Comparison of ENCODE assay signal across 15 cellular contexts in the genomic region with DNA sequence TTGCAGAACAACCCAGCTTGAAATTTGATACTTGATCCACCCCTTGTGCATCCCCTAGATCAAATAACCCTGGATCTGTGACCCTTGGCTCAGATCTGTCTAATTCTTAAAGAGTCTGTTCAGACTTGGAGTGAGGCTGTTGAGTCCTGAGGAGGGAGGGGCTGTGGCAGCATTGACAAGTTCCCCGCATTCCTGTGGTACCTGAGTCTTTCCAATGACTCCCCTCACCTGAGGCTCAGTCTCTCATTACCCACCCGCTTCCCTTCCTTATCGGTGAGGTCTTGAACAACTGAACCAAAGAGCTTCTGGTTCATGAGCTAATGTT. TPM values are rescaled to one million over a fixed set of nuclear protein-coding genes. Genes with fewer than 3 reads are reported as not detected.
DNase-seq lines count a peak whose midpoint lies in the region; ATAC-seq lines count a peak whose summit lies in the region.
"Had no signal": no experiment of that assay in that cellular context is flagged by ENCODE, and none has a peak within 500 bp of the region (broad histone marks: within the 10 kb centered on the region; RNA-seq: fewer than 3 reads in every experiment).

No MANE protein-coding gene starts in this region.

- H3K4me3 ChIP-seq in mesendoderm (ENCODE audit: low read length) = no peak overlapping the region
- H3K4me3 ChIP-seq: prostate gland had no signal

- no peaks in the 10 kb centered on the region for H3K36me3 Mint-ChIP-seq in activated T-cell treated with anti-CD3 and anti-CD28 coated beads, Interleukin-2, amount 50 U/mL, for 24 hours (ENCODE audit: low read depth)

- H2BK120ac ChIP-seq in mesendoderm (ENCODE audit: low read depth, low read length) = no peak overlapping the region

- H3K4ac ChIP-seq in mesendoderm (ENCODE audit: low read depth, low read length) = no peak overlapping the region

- no peak for DNase-seq in activated T-cell treated with anti-CD3 and anti-CD28 coated beads, Interleukin-2, amount 50 U/mL, for 24 hours
- no peak for DNase-seq in activated T-cell treated with anti-CD3 and anti-CD28 coated beads for 4 hours
- peak; percentile 57 for DNase-seq in SK-N-DZ (ENCODE audit: low spot score)
- DNase-seq in islet precursor cell = peak; percentile 92
- no peak for DNase-seq in stimulated activated naive CD8-positive, alpha-beta T cell treated with anti-CD3 and anti-CD28 coated beads, Interleukin-15, amount 100 ng/mL, for 72 hours
- no peak for DNase-seq in mesendoderm
- no peak for DNase-seq in RPMI8226
- DNase-seq: dermis blood vessel endothelial cell, NCI-H510A treated with DMSO at 0.1 percent for 48 hours, SHP77, substantia nigra had no signal

- H3K27ac Mint-ChIP-seq in activated T-cell treated with anti-CD3 and anti-CD28 coated beads, Interleukin-2, amount 50 U/mL, for 24 hours = peak overlapping the region; percentile 97
- peak overlapping the region; percentile 1 to 42 for H3K27ac Mint-ChIP-seq in stimulated activated naive CD8-positive, alpha-beta T cell treated with anti-CD3 and anti-CD28 coated beads, Interleukin-15, amount 100 ng/mL, for 72 hours

- H2AK5ac ChIP-seq in mesendoderm (ENCODE audit: low read length) = no peak overlapping the region

- peaks cover 8% of the 10 kb centered on the region for H3K4me1 ChIP-seq in mesendoderm (ENCODE audit: control insufficient read depth, low read depth, low read length)
- H3K4me1 ChIP-seq: prostate gland had no signal

- no peak overlapping the region for H3K4me2 ChIP-seq in mesendoderm (ENCODE audit: low read length)

- no peak overlapping the region for H4K5ac ChIP-seq in mesendoderm (ENCODE audit: low read length)

- no peak overlapping the region for H3K23ac ChIP-seq in mesendoderm (ENCODE audit: low read length)

- no peaks in the 10 kb centered on the region for H3K79me2 ChIP-seq in mesendoderm (ENCODE audit: control insufficient read depth, insufficient read depth, low read length)

- no peak overlapping the region for H3K56ac ChIP-seq in mesendoderm (ENCODE audit: low read length)

- H3K18ac ChIP-seq in mesendoderm (ENCODE audit: low read length) = no peak overlapping the region

- no peaks in the 10 kb centered on the region for H3K36me3 ChIP-seq in mesendoderm (ENCODE audit: control insufficient read depth, insufficient read depth, low read length)
- H3K36me3 ChIP-seq: prostate gland had no signal

- H4K8ac ChIP-seq in mesendoderm (ENCODE audit: low read depth, low read length) = no peak overlapping the region

- no peak overlapping the region for H3K4me3 Mint-ChIP-seq in activated T-cell treated with anti-CD3 and anti-CD28 coated beads, Interleukin-2, amount 50 U/mL, for 24 hours
- H3K4me3 Mint-ChIP-seq in stimulated activated naive CD8-positive, alpha-beta T cell treated with anti-CD3 and anti-CD28 coated beads, Interleukin-15, amount 100 ng/mL, for 72 hours = peak overlapping the region in 1 of 2 donors; percentile 50

- H2BK5ac ChIP-seq in mesendoderm (ENCODE audit: low read length) = no peak overlapping the region

- no peak overlapping the region for H2BK15ac ChIP-seq in mesendoderm (replicated peaks; ENCODE audit: low read depth)

- H3K4me1 Mint-ChIP-seq in activated T-cell treated with anti-CD3 and anti-CD28 coated beads, Interleukin-2, amount 50 U/mL, for 24 hours (ENCODE audit: low read depth) = peaks cover 79% of the 10 kb centered on the region
- peaks cover 83% of the 10 kb centered on the region for H3K4me1 Mint-ChIP-seq in stimulated activated naive CD8-positive, alpha-beta T cell treated with anti-CD3 and anti-CD28 coated beads, Interleukin-15, amount 100 ng/mL, for 72 hours

- H3K79me1 ChIP-seq in mesendoderm (ENCODE audit: low read length) = no peaks in the 10 kb centered on the region

- ATAC-seq in stimulated activated naive CD8-positive, alpha-beta T cell treated with anti-CD3 and anti-CD28 coated beads, Interleukin-15, amount 100 ng/mL, for 72 hours = no peak
- no peak for ATAC-seq in GM19351 (IDR thresholded peaks at IDR 0.05; ENCODE audit: unreplicated experiment)
- ATAC-seq: activated CD4-positive, CD25-positive, alpha-beta regulatory T cell treated with anti-CD3 and anti-CD28 coated beads, Interleukin-2, amount 50 U/mL, for 24 hours had no signal

- no peak overlapping the region for H3K9ac ChIP-seq in mesendoderm (ENCODE audit: low read length)

- H3K9me3 Mint-ChIP-seq in activated T-cell treated with anti-CD3 and anti-CD28 coated beads, Interleukin-2, amount 50 U/mL, for 24 hours = no peaks in the 10 kb centered on the region
- no peaks in the 10 kb centered on the region for H3K9me3 Mint-ChIP-seq in stimulated activated naive CD8-positive, alpha-beta T cell treated with anti-CD3 and anti-CD28 coated beads, Interleukin-15, amount 100 ng/mL, for 72 hours

- no peaks in the 10 kb centered on the region for H3K27me3 ChIP-seq in mesendoderm (ENCODE audit: insufficient read depth, low read length, poor library complexity)

- no peaks in the 10 kb centered on the region for H3K27me3 Mint-ChIP-seq in activated T-cell treated with anti-CD3 and anti-CD28 coated beads, Interleukin-2, amount 50 U/mL, for 24 hours
- no peaks in the 10 kb centered on the region for H3K27me3 Mint-ChIP-seq in stimulated activated naive CD8-positive, alpha-beta T cell treated with anti-CD3 and anti-CD28 coated beads, Interleukin-15, amount 100 ng/mL, for 72 hours

- H3K27ac ChIP-seq in mesendoderm (ENCODE audit: low read depth, low read length) = no peak overlapping the region
- H3K27ac ChIP-seq: HL-60, prostate gland had no signal

- no CpG with 5 or more reads among the region's 3 CpGs for WGBS in mesendoderm (ENCODE audit: extremely low coverage, insufficient coverage, low lambda C conversion rate)

RNA-seq across cellular contexts. Expression of a gene that starts 16.1 kb away (rescaled TPM):
- 14.4 TPM in 2 replicates for polyA plus RNA-seq in SK-N-DZ (2014; cell fraction: cytosol; rRNA removed)
- polyA plus RNA-seq in SK-N-DZ (2014; cell fraction: nucleus; rRNA removed) = 45.6 and 46.2 TPM in 2 replicates
- polyA plus RNA-seq in mesendoderm (2013, experiment 1 of 2) = 50.1 TPM
- polyA plus RNA-seq in mesendoderm (2013, experiment 2 of 2) = 51.3 TPM

Comparison
In these comparisons a context has a peak if more than half of its experiments do, and no peak if none do; other contexts are left out.
1. DNase-seq: peak in SK-N-DZ (single experiment) and islet precursor cell (single experiment); none in activated T-cell treated with anti-CD3 and anti-CD28 coated beads, Interleukin-2, amount 50 U/mL, for 24 hours (single experiment), activated T-cell treated with anti-CD3 and anti-CD28 coated beads for 4 hours (single experiment), stimulated activated naive CD8-positive, alpha-beta T cell treated with anti-CD3 and anti-CD28 coated beads, Interleukin-15, amount 100 ng/mL, for 72 hours (0 of 2), mesendoderm (single experiment) and RPMI8226 (single experiment).